Comparison of ENCODE assay signal across 8 cellular contexts in the genomic region with DNA sequence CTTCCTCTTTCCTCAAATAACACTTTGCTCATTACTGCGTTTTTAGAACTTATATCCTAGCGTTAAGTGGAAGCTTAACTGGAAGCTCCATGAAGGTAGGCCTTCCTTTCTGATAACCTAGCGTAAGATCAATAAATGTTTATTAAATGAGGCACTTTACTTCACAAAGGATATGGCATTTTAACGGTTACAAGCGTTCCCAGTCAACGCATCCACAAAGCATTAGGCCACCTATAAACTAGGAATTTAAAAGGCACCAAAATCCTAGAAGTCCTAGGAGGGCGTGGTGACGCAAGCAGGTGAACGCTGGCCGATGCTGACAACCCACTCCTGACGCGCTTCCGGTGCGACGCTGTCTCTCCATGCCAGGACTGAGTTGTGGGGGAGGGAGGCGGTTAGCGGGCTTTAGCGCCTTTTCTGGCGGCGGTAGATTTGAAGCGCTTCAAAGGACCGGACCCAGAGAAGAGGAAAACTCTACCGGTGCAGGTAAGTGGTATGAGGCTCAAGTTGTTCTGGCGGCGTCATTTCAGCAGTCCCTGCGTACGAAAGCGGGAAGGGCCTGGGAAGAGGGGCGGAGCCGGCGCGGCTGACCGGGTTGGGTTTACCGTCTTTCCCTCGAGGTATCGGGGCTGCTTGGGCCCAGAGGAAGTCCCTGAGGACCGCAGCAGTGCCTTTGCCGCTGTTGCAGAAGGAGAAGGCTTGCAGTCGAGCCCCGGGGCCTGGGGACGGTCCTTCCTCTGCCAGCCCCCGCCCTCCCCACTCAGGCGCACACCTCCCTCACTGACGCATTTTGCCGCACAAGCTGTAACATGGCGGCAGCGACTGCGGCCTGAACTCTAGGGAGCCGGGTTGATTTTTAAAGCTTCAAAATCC. TPM values are rescaled to one million over a fixed set of nuclear protein-coding genes. Genes with fewer than 3 reads are reported as not detected.
DNase-seq lines count a peak whose midpoint lies in the region; ATAC-seq and TF ChIP-seq lines count a peak whose summit lies in the region.

TSS of gene PPIG (plus strand) at position 347 of the 873 bp plus-strand sequence. CDS start 19,691 bp downstream, outside the sequence.

- TF ChIP-seq POLR2A in GM18951 (IDR thresholded peaks at IDR 0.05; ENCODE audit: extremely low read depth, insufficient read depth, insufficient read length): peak; percentile 60

- H3K27me3 Mint-ChIP-seq in chondrocyte (ENCODE audit: low read depth): no peaks in the 10 kb centered on the region

- TF ChIP-seq CTCF in chondrocyte (IDR thresholded peaks at IDR 0.05) (no peak), kidney epithelial cell (IDR thresholded peaks at IDR 0.05; ENCODE audit: insufficient read depth, low read length, poor library complexity, severe bottlenecking) (no peak)

- no peaks in the 10 kb centered on the region for H3K36me3 ChIP-seq in kidney epithelial cell (ENCODE audit: control insufficient read depth, insufficient read depth, low read length)

- peak within 1 kb of the TSS; percentile 99 for H3K4me3 Mint-ChIP-seq in chondrocyte (ENCODE audit: unreplicated experiment)

- H3K4me3 ChIP-seq in kidney epithelial cell (ENCODE audit: low read depth, low read length): peak within 1 kb of the TSS; percentile 58

- H3K9me3 Mint-ChIP-seq in chondrocyte (ENCODE audit: low read depth): peaks cover 3% of the 10 kb centered on the region

- in situ Hi-C loops in GM18951 (cut with MboI; ENCODE audit: low sequenced_read_pairs, unreplicated experiment): no loop called here

- DNase-seq in AG08396 (ENCODE audit: low spot score) (peak; percentile 90), NCI-H446 (lab: John Stamatoyannopoulos, UW) (peak; percentile 85 to 86), chondrocyte (ENCODE audit: low spot score) (no peak), kidney epithelial cell (ENCODE audit: low read depth) (peak; percentile 67)
- DNase-seq in activated CD4-positive, alpha-beta T cell treated with anti-CD3 and anti-CD28 coated beads for 1 hour: peak; percentile 76
- peak; percentile 79 to 83 for DNase-seq in stimulated activated CD4-positive, alpha-beta T cell treated with anti-CD3 and anti-CD28 coated beads, Interleukin-15, amount 100 ng/mL, for 48 hours (ENCODE audit: low read depth in 2 of 2)

- H3K4me1 Mint-ChIP-seq in chondrocyte (ENCODE audit: low read depth): peaks cover 31% of the 10 kb centered on the region

- peak; percentile 92 for ATAC-seq in HG03196 (IDR thresholded peaks at IDR 0.05; ENCODE audit: unreplicated experiment)

- no peaks in the 10 kb centered on the region for H3K36me3 Mint-ChIP-seq in chondrocyte (ENCODE audit: low read depth)

- peak within 1 kb of the TSS; percentile 100 for H3K27ac Mint-ChIP-seq in chondrocyte (ENCODE audit: unreplicated experiment)

- H3K27me3 ChIP-seq in kidney epithelial cell (ENCODE audit: control insufficient read depth, insufficient read depth, low read length): no peaks in the 10 kb centered on the region

RNA-seq across cellular contexts. Expression of gene PPIG, which starts in this region (rescaled TPM):
- total RNA-seq in chondrocyte: 34.6 to 44.3 TPM (median 34.8 TPM) in 3 replicates
- 15.3 and 24.7 TPM in 2 replicates for total RNA-seq in kidney epithelial cell
